Comparison of ENCODE assay signal across 1 cellular context in genomic region chr22:39174498-39175120, GRCh38.
TF ChIP-seq lines count a peak whose summit lies in the region.

No MANE protein-coding gene starts in this region.

TF ChIP-seq in HepG2, 621 proteins besides CTCF, POLR2A, EP300 and RAD21 (continued from another document and continues in another):
- TF ChIP-seq, protein P1, sequence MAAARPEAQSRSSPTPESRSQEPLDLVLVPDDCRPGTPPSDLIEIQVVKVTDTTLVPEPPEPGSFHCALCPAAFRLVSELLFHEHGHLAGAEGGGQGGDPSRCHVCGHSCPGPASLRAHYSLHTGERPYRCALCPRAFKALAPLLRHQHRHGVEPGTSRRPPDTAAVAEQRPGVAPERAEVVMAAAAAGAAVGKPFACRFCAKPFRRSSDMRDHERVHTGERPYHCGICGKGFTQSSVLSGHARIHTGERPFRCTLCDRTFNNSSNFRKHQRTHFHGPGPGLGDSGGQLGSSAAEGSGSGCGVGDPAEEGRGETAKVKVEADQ (CRISPR knock-in tag; IDR thresholded peaks at IDR 0.05; ENCODE audit: borderline replicate concordance): no peak
- TF ChIP-seq NFYB (CRISPR knock-in tag; IDR thresholded peaks at IDR 0.05) (no peak), HOXA3 (CRISPR knock-in tag; IDR thresholded peaks at IDR 0.05) (peak; percentile 80; the same call in 1 of the 2 replicates), HDAC1 (CRISPR knock-in tag; IDR thresholded peaks at IDR 0.05) (peak; percentile 75; the same call in 1 of the 2 replicates), AFF4 (CRISPR knock-in tag; IDR thresholded peaks at IDR 0.05) (no peak), HHEX (CRISPR knock-in tag; IDR thresholded peaks at IDR 0.05) (no peak), ATF2 (CRISPR knock-in tag; IDR thresholded peaks at IDR 0.05) (peak; percentile 95), AGO2 (optimal IDR thresholded peaks at IDR 0.05; ENCODE audit: low read depth, low read length) (no peak), PLSCR1 (CRISPR knock-in tag; IDR thresholded peaks at IDR 0.05; ENCODE audit: borderline replicate concordance) (no peak), MEIS2 (CRISPR knock-in tag; IDR thresholded peaks at IDR 0.05) (no peak), ZSCAN9 (CRISPR knock-in tag; IDR thresholded peaks at IDR 0.05; ENCODE audit: borderline replicate concordance) (peak; percentile 60; the same call in 1 of the 2 replicates), MED8 (CRISPR knock-in tag; IDR thresholded peaks at IDR 0.05; ENCODE audit: insufficient replicate concordance) (no peak), KMT2B (CRISPR knock-in tag; IDR thresholded peaks at IDR 0.05) (no peak), KLF9 (CRISPR knock-in tag; IDR thresholded peaks at IDR 0.05; ENCODE audit: low read depth) (no peak), RBAK (CRISPR knock-in tag; IDR thresholded peaks at IDR 0.05) (no peak), HIVEP1 (CRISPR knock-in tag; IDR thresholded peaks at IDR 0.05) (peak; percentile 87), PRDM4 (CRISPR knock-in tag; IDR thresholded peaks at IDR 0.05; ENCODE audit: borderline replicate concordance) (no peak), HOXA9 (CRISPR knock-in tag; IDR thresholded peaks at IDR 0.05; ENCODE audit: borderline replicate concordance) (no peak), ZBTB26 (CRISPR knock-in tag; IDR thresholded peaks at IDR 0.05; ENCODE audit: borderline replicate concordance) (no peak; the same call in 1 of the 2 replicates), AHR (CRISPR knock-in tag; IDR thresholded peaks at IDR 0.05) (no peak), SP2 (CRISPR knock-in tag; IDR thresholded peaks at IDR 0.05) (no peak), NFIC (IDR thresholded peaks at IDR 0.05; ENCODE audit: low read length) (peak; percentile 49; the same call in 1 of the 2 replicates), ZNF256 (CRISPR knock-in tag; conservative IDR thresholded peaks at IDR 0.05) (no peak), SNAPC2 (CRISPR knock-in tag; IDR thresholded peaks at IDR 0.05) (no peak), ZBTB49 (CRISPR knock-in tag; IDR thresholded peaks at IDR 0.05; ENCODE audit: borderline replicate concordance) (no peak), FOSL1 (CRISPR knock-in tag; IDR thresholded peaks at IDR 0.05; ENCODE audit: borderline replicate concordance) (peak; percentile 97), DRAP1 (CRISPR knock-in tag; IDR thresholded peaks at IDR 0.05) (peak; percentile 45; the same call in 1 of the 2 replicates), ZNF253 (CRISPR knock-in tag; IDR thresholded peaks at IDR 0.05; ENCODE audit: borderline replicate concordance) (no peak), ZFP36L2 (CRISPR knock-in tag; IDR thresholded peaks at IDR 0.05) (no peak), CC2D1A (CRISPR knock-in tag; IDR thresholded peaks at IDR 0.05) (no peak), ZNF432 (CRISPR knock-in tag; IDR thresholded peaks at IDR 0.05; ENCODE audit: borderline replicate concordance) (no peak), ZNF572 (CRISPR knock-in tag; IDR thresholded peaks at IDR 0.05) (no peak), ZNF501 (CRISPR knock-in tag; IDR thresholded peaks at IDR 0.05) (no peak; the same call in 1 of the 2 replicates), HOXD1 (CRISPR knock-in tag; IDR thresholded peaks at IDR 0.05) (no peak), ZNF703 (CRISPR knock-in tag; IDR thresholded peaks at IDR 0.05; ENCODE audit: borderline replicate concordance) (no peak), ZNF720 (CRISPR knock-in tag; IDR thresholded peaks at IDR 0.05) (no peak), ZNF138 (CRISPR knock-in tag; IDR thresholded peaks at IDR 0.05; ENCODE audit: low read depth) (no peak), ZNF724P (CRISPR knock-in tag; IDR thresholded peaks at IDR 0.05; ENCODE audit: borderline replicate concordance) (no peak), LCORL (IDR thresholded peaks at IDR 0.05) (peak; percentile 63; the same call in 1 of the 2 replicates), LCORL (CRISPR knock-in tag; IDR thresholded peaks at IDR 0.05) (peak; percentile 100), NCOR1 (IDR thresholded peaks at IDR 0.05; ENCODE audit: borderline replicate concordance, low read length) (peak; percentile 56; the same call in 1 of the 2 replicates), DR1 (CRISPR knock-in tag; IDR thresholded peaks at IDR 0.05) (no peak), ZBTB2 (CRISPR knock-in tag; IDR thresholded peaks at IDR 0.05; ENCODE audit: low read depth) (no peak), ZNF44 (CRISPR knock-in tag; IDR thresholded peaks at IDR 0.05) (no peak)
- TF ChIP-seq, protein P2, sequence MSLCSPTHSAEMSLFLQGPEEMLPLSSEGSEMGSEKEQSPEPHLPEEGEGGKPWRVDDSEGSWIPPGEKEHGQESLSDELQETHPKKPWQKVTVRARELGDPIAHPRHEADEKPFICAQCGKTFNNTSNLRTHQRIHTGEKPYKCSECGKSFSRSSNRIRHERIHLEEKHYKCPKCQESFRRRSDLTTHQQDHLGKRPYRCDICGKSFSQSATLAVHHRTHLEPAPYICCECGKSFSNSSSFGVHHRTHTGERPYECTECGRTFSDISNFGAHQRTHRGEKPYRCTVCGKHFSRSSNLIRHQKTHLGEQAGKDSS (CRISPR knock-in tag; IDR thresholded peaks at IDR 0.05; ENCODE audit: borderline replicate concordance, low read depth): 0 out of 2 replicates have a peak, but pooled peaks have one; percentile 39
- TF ChIP-seq, protein P3, sequence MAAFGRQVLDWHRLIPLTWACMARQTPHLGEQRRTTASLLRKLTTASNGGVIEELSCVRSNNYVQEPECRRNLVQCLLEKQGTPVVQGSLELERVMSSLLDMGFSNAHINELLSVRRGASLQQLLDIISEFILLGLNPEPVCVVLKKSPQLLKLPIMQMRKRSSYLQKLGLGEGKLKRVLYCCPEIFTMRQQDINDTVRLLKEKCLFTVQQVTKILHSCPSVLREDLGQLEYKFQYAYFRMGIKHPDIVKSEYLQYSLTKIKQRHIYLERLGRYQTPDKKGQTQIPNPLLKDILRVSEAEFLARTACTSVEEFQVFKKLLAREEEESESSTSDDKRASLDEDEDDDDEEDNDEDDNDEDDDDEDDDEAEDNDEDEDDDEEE (CRISPR knock-in tag; IDR thresholded peaks at IDR 0.05): no peak
